In genomic region chr20:30376767-30377658, GRCh38 we compare ENCODE assay signal across 1 cellular context.
TF ChIP-seq lines count a peak whose summit lies in the region.

No MANE protein-coding gene starts in this region.

TF ChIP-seq in A549, 52 proteins besides CTCF, POLR2A, EP300 and RAD21 (continued from another document):
- no peak for TF ChIP-seq REST (IDR thresholded peaks at IDR 0.05)
- TF ChIP-seq MAX (IDR thresholded peaks at IDR 0.05), result peak; percentile 81
- TF ChIP-seq CHD4 (IDR thresholded peaks at IDR 0.05; ENCODE audit: borderline replicate concordance), result no peak
- TF ChIP-seq ZFP36 (IDR thresholded peaks at IDR 0.05; ENCODE audit: borderline replicate concordance, partially characterized antibody), result no peak
- TF ChIP-seq RARB (CRISPR knock-in tag; IDR thresholded peaks at IDR 0.05), result no peak
- no peak for TF ChIP-seq NPAS2 (CRISPR knock-in tag; IDR thresholded peaks at IDR 0.05; ENCODE audit: borderline replicate concordance)
- no peak for TF ChIP-seq ATOH8 (CRISPR knock-in tag; IDR thresholded peaks at IDR 0.05; ENCODE audit: low read depth)
- TF ChIP-seq, protein P1, sequence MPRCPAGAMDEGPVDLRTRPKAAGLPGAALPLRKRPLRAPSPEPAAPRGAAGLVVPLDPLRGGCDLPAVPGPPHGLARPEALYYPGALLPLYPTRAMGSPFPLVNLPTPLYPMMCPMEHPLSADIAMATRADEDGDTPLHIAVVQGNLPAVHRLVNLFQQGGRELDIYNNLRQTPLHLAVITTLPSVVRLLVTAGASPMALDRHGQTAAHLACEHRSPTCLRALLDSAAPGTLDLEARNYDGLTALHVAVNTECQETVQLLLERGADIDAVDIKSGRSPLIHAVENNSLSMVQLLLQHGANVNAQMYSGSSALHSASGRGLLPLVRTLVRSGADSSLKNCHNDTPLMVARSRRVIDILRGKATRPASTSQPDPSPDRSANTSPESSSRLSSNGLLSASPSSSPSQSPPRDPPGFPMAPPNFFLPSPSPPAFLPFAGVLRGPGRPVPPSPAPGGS (IDR thresholded peaks at IDR 0.05), result peak; percentile 65; the same call in 1 of the 3 replicates
- TF ChIP-seq POLR2AphosphoS2 (conservative IDR thresholded peaks at IDR 0.05; ENCODE audit: low read length), result no peak
- TF ChIP-seq NFE2L2 (conservative IDR thresholded peaks at IDR 0.05; ENCODE audit: low read length), result no peak
- TF ChIP-seq PHF8 (IDR thresholded peaks at IDR 0.05; ENCODE audit: borderline replicate concordance, low read depth), result peak; percentile 71
TF ChIP-seq in A549: peak in this region for 8.
